In genomic region chr22:38482662-38483308, GRCh38 we compare ENCODE assay signal across 1 cellular context.
TF ChIP-seq lines count a peak whose summit lies in the region.

No MANE protein-coding gene starts in this region.

TF ChIP-seq in HepG2, 621 proteins besides CTCF, POLR2A, EP300 and RAD21:
- 0 out of 2 replicates have a peak, but pooled peaks have one; percentile 2 for TF ChIP-seq POLR2AphosphoS5 (IDR thresholded peaks at IDR 0.05; ENCODE audit: low read depth, low read length)
- TF ChIP-seq RBM22 (optimal IDR thresholded peaks at IDR 0.05; ENCODE audit: low read length) = peak; percentile 92
- TF ChIP-seq ZC3H13 (CRISPR knock-in tag; IDR thresholded peaks at IDR 0.05) = peak; percentile 44; the same call in 1 of the 2 replicates
- TF ChIP-seq SSRP1 (CRISPR knock-in tag; IDR thresholded peaks at IDR 0.05) = 0 out of 2 replicates have a peak, but pooled peaks have one; percentile 48
- peak; percentile 67 for TF ChIP-seq POLR2G (IDR thresholded peaks at IDR 0.05; ENCODE audit: low read depth, low read length)
- TF ChIP-seq TCF7L2 (IDR thresholded peaks at IDR 0.05; ENCODE audit: low read depth, low read length) = no peak
- TF ChIP-seq HNRNPK (IDR thresholded peaks at IDR 0.05; ENCODE audit: low read depth, low read length, poor library complexity, severe bottlenecking) = no peak
